8 cellular contexts compared by ENCODE assay signal in the genomic region with DNA sequence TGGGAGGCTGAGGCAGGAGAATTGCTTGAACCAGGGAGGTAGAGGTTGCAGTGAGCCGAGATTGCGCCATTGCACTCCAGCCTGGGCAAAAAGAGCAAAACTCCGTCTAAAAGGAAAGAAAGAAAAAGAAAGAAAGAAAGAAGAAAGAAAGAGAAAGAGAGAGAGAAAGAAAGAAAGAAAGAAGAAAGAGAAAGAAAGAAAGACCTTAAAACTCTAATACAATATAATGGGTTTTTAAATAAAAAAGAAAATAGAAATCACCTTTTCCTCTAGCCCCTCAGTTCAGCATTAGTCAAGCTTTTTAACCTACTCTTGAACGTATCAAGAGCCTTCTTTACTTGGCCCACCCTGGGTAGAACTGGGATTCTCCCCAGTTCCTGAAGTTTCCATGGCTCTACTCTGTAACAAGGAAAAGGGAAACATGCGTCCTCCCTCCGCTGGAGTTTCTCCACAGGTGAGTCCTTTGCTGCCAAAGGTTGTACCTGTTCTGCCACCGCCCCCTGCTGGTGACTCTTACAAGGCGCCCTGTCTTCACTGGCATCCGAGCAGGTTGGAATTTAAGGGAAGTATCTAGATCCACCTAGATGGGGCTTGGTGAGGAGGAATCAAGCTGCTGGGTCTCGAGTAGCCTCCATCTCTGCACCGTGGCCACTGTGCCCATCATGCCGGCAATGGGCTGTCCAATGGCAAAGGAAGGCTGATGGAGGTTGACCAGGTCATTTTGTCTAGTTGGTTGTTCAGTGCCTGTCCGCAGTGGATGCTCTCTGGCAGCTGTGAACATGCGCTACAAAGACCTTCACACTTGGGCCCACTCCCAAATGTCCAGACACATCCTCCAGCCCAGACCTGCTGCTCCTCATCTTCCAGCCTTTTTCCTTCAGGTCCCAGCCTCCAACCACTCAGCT. TPM values are rescaled to one million over a fixed set of nuclear protein-coding genes. Genes with fewer than 3 reads are reported as not detected.
DNase-seq lines count a peak whose midpoint lies in the region; ATAC-seq and TF ChIP-seq lines count a peak whose summit lies in the region.

No MANE protein-coding gene starts in this region.

- no peaks in the 10 kb centered on the region for H3K79me2 ChIP-seq in OCI-LY1 (ENCODE audit: insufficient read depth, low read length)

- peaks cover 38% of the 10 kb centered on the region for H3K27me3 Mint-ChIP-seq in activated T-cell treated with anti-CD3 and anti-CD28 coated beads, Interleukin-2, amount 50 U/mL, for 24 hours

- H3K9me3 ChIP-seq in OCI-LY1 (ENCODE audit: low read length), result no peaks in the 10 kb centered on the region
- no peaks in the 10 kb centered on the region for H3K9me3 ChIP-seq in psoas muscle

- H3K9ac ChIP-seq in OCI-LY1 (ENCODE audit: low read length), result no peak overlapping the region

- ATAC-seq in psoas muscle, result peak in 1 of 4 donors; percentile 18
- no peak for ATAC-seq in GM18867 (IDR thresholded peaks at IDR 0.05; ENCODE audit: unreplicated experiment)

- H3F3A ChIP-seq in OCI-LY1 (ENCODE audit: insufficient read depth, low read length), result no peaks in the 10 kb centered on the region

- H3K27me3 ChIP-seq in OCI-LY1 (ENCODE audit: insufficient read depth, low read length) (no peaks in the 10 kb centered on the region; the same call in 1 of the 2 replicates), psoas muscle (ENCODE audit: insufficient read depth in 3 of 3, low read length in 2 of 3) (peaks cover 0 to 28% (median 5%) of the 10 kb centered on the region in 3 donors)

- no peak overlapping the region for H3K4me2 ChIP-seq in OCI-LY1 (ENCODE audit: low read length)

- 43% methylated on average over 14 of the region's 14 CpGs for WGBS in psoas muscle, 3 donors

- no peaks in the 10 kb centered on the region for H3K9me3 Mint-ChIP-seq in activated T-cell treated with anti-CD3 and anti-CD28 coated beads, Interleukin-2, amount 50 U/mL, for 24 hours

- DNase-seq in HPDE6-E6E7 (ENCODE audit: extremely low spot score), result peak; percentile 80
- peak; percentile 77 for DNase-seq in activated T-cell treated with anti-CD3 and anti-CD28 coated beads, Interleukin-2, amount 50 U/mL, for 24 hours
- DNase-seq in foreskin fibroblast, result peak in 1 of 2 donors; percentile 59
- peak in 1 of 2 donors; percentile 37 for DNase-seq in psoas muscle
- no peak for DNase-seq in NCI-H446 (lab: John Stamatoyannopoulos, UW)

- H3K4me3 ChIP-seq in OCI-LY1 (ENCODE audit: low read depth, low read length, poor library complexity, severe bottlenecking) (no peak overlapping the region), foreskin fibroblast (ENCODE audit: low read depth in 1 of 2, low read length in 2 of 2) (no peak overlapping the region), psoas muscle (no peak overlapping the region)

- no peak overlapping the region for H2AFZ ChIP-seq in OCI-LY1 (ENCODE audit: low read length)

- H3K9me2 ChIP-seq in OCI-LY1 (ENCODE audit: low read depth, low read length), result no peaks in the 10 kb centered on the region

- peak; percentile 99 for TF ChIP-seq CTCF in C4-2B (conservative IDR thresholded peaks at IDR 0.05)
- TF ChIP-seq CTCF in OCI-LY1 (IDR thresholded peaks at IDR 0.05; ENCODE audit: low read length), result peak; percentile 99
- peak; percentile 69 for TF ChIP-seq CTCF in foreskin fibroblast (IDR thresholded peaks at IDR 0.05; ENCODE audit: low read depth, low read length)
- TF ChIP-seq CTCF in psoas muscle (IDR thresholded peaks at IDR 0.05), result peak; percentile 58

- H3K36me3 ChIP-seq in OCI-LY1 (ENCODE audit: insufficient read depth, low read length) (no peaks in the 10 kb centered on the region), psoas muscle (ENCODE audit: insufficient read depth in 1 of 2, low read depth in 1 of 2) (no peaks in the 10 kb centered on the region)

- peaks cover 9% of the 10 kb centered on the region for H3K4me1 Mint-ChIP-seq in activated T-cell treated with anti-CD3 and anti-CD28 coated beads, Interleukin-2, amount 50 U/mL, for 24 hours (ENCODE audit: low read depth)

- H4K20me1 ChIP-seq in OCI-LY1 (ENCODE audit: insufficient read depth, low read length), result no peaks in the 10 kb centered on the region

- no peak overlapping the region for H3K27ac ChIP-seq in C4-2B
- no peak overlapping the region for H3K27ac ChIP-seq in OCI-LY1 (ENCODE audit: low read depth, low read length, poor library complexity, severe bottlenecking)
- no peak overlapping the region for H3K27ac ChIP-seq in psoas muscle

- no peaks in the 10 kb centered on the region for H3K4me1 ChIP-seq in OCI-LY1 (ENCODE audit: insufficient read depth, low read length, severe bottlenecking)
- H3K4me1 ChIP-seq in psoas muscle, result no peaks in the 10 kb centered on the region

- H3K27ac Mint-ChIP-seq in activated T-cell treated with anti-CD3 and anti-CD28 coated beads, Interleukin-2, amount 50 U/mL, for 24 hours, result no peak overlapping the region

- intact Hi-C loops in psoas muscle (cut with DNase I), result loop anchor here in 1 of 2 donors (2.0 kb wide), 1 partner anchor 170 kb away; no protein-coding TSS in a partner anchor

- no peak overlapping the region for H3K4me3 Mint-ChIP-seq in activated T-cell treated with anti-CD3 and anti-CD28 coated beads, Interleukin-2, amount 50 U/mL, for 24 hours

- no peaks in the 10 kb centered on the region for H3K36me3 Mint-ChIP-seq in activated T-cell treated with anti-CD3 and anti-CD28 coated beads, Interleukin-2, amount 50 U/mL, for 24 hours (ENCODE audit: low read depth)

RNA-seq across cellular contexts. Expression of a gene that starts 20.6 kb away (rescaled TPM):
- 1 to 10 TPM in 2 of 4 donors, under 1 TPM in 2; 0.34 to 1.6 (median 0.92) TPM for total RNA-seq in psoas muscle
- under 1 TPM; 0.08 to 0.69 (median 0.36) TPM for polyA plus RNA-seq in psoas muscle

Comparison
In these comparisons a context has a peak if more than half of its experiments do, and no peak if none do; other contexts are left out.
1. DNase-seq: peak in HPDE6-E6E7 (single experiment) and activated T-cell treated with anti-CD3 and anti-CD28 coated beads, Interleukin-2, amount 50 U/mL, for 24 hours (single experiment); none in NCI-H446 (0 of 2).
2. Peak in every context shown above with its lines, with median percentiles within 50 percentile points of each other: CTCF ChIP-seq.